ENCODE assay signal across 19 cellular contexts in the genomic region with DNA sequence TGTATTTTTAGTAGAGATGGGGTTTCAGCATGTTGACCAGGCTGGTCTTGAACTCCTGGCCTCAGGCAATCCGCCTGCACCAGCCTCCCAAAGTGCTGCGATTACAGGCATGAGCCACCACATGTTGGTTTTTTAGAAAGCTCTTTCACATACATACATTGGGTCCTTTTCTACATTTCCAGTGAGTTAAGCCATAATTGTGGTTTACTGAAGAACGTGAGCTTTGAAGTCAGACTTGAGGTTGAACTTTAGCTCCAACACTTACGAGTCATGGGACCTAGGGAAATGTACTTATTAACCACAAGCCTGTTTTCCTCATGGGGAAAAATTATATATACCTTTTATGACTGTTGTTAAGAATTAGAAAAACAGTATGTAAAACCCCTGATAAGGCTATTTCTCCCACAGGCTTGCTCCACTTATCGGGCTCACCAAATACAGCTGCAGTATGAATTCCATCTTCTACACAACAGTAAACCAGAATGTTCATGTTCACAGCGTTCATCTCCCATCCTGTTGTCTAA. TPM values are rescaled to one million over a fixed set of nuclear protein-coding genes. Genes with fewer than 3 reads are reported as not detected.
DNase-seq lines count a peak whose midpoint lies in the region; ATAC-seq and TF ChIP-seq lines count a peak whose summit lies in the region.
"Had no signal": no experiment of that assay in that cellular context is flagged by ENCODE, and none has a peak within 500 bp of the region (broad histone marks: within the 10 kb centered on the region; RNA-seq: fewer than 3 reads in every experiment).

No MANE protein-coding gene starts in this region.

- H3K27me3 ChIP-seq in DND-41 (ENCODE audit: insufficient read depth, low read length, poor library complexity) (no peaks in the 10 kb centered on the region), mucosa of rectum (ENCODE audit: control insufficient read depth in 2 of 2, insufficient read depth in 2 of 2, low read length in 2 of 2) (no peaks in the 10 kb centered on the region), brain microvascular endothelial cell (replicated peaks) (no peaks in the 10 kb centered on the region)
- H3K27me3 ChIP-seq: ascending aorta, neural progenitor cell, spleen, testis had no signal

- peaks cover 26% of the 10 kb centered on the region for H3K4me1 ChIP-seq in DND-41 (ENCODE audit: insufficient read depth, low read length)
- peaks cover 15 to 24% of the 10 kb centered on the region in 2 donors for H3K4me1 ChIP-seq in mucosa of rectum (ENCODE audit: control insufficient read depth in 2 of 2, insufficient read depth in 2 of 2, low read length in 2 of 2)
- H3K4me1 ChIP-seq: ascending aorta, neural progenitor cell had no signal

- H2AFZ ChIP-seq in DND-41 (ENCODE audit: low read depth, low read length), result no peak overlapping the region
- H2AFZ ChIP-seq: neural progenitor cell had no signal

- no peaks in the 10 kb centered on the region for H4K20me1 ChIP-seq in DND-41 (ENCODE audit: insufficient read depth, low read length)

- H3K4me2 ChIP-seq in DND-41 (ENCODE audit: insufficient read depth, low read length), result no peak overlapping the region
- H3K4me2 ChIP-seq: KMS-11, neural progenitor cell had no signal

- TF ChIP-seq CTCF in DND-41 (IDR thresholded peaks at IDR 0.05; ENCODE audit: borderline replicate concordance, extremely low read depth, low read length, poor library complexity, severe bottlenecking) (no peak), astrocyte of the spinal cord (IDR thresholded peaks at IDR 0.05; ENCODE audit: low read depth, low read length) (no peak), brain microvascular endothelial cell (IDR thresholded peaks at IDR 0.05; ENCODE audit: low read depth, low read length, missing control alignments) (no peak), lower leg skin (IDR thresholded peaks at IDR 0.05) (no peak)

- ATAC-seq in DND-41 (ENCODE audit: insufficient read depth, low read depth) (peak; percentile 87), GM19452 (IDR thresholded peaks at IDR 0.05; ENCODE audit: unreplicated experiment) (no peak)
- ATAC-seq: CD8-positive, alpha-beta T cell; left ventricle myocardium superior; SK-N-SH treated with all-trans-retinoic acid at 6 μM for 48 hours had no signal

- H3K9ac ChIP-seq in DND-41 (ENCODE audit: low read depth, low read length) (0 out of 2 replicates have a peak overlapping the region, but pooled peaks have one; percentile 8), mucosa of rectum (ENCODE audit: low read depth in 1 of 2, low read length in 2 of 2) (no peak overlapping the region)
- H3K9ac ChIP-seq: KMS-11, neural progenitor cell had no signal

- H3K4me3 ChIP-seq in DND-41 (ENCODE audit: low read depth in 1 of 2, low read length in 2 of 2) (no peak overlapping the region), astrocyte of the spinal cord (ENCODE audit: low read depth, low read length) (no peak overlapping the region), mucosa of rectum (ENCODE audit: low read length in 2 of 2) (peak overlapping the region in 1 of 2 donors; percentile 3), brain microvascular endothelial cell (ENCODE audit: low read depth, low read length) (no peak overlapping the region), lower leg skin (ENCODE audit: low read depth, poor library complexity, severe bottlenecking) (no peak overlapping the region)
- H3K4me3 ChIP-seq: ascending aorta, neural progenitor cell, spleen, testis had no signal

- no peak for TF ChIP-seq POLR2A in lower leg skin (IDR thresholded peaks at IDR 0.05)

- H3K9me3 ChIP-seq in DND-41 (ENCODE audit: insufficient read depth, low read length, severe bottlenecking) (no peaks in the 10 kb centered on the region), mucosa of rectum (ENCODE audit: control insufficient read depth in 2 of 2, low read length in 2 of 2) (no peaks in the 10 kb centered on the region)
- H3K9me3 ChIP-seq: ascending aorta, testis had no signal

- H3K27ac ChIP-seq in DND-41 (ENCODE audit: low read length) (peak overlapping the region; percentile 65), mucosa of rectum (ENCODE audit: low read depth in 2 of 2, low read length in 2 of 2) (peak overlapping the region; percentile 52 to 54), brain microvascular endothelial cell (no peak overlapping the region)
- H3K27ac ChIP-seq: ascending aorta, KMS-11, neural progenitor cell, spleen, testis had no signal

- intact Hi-C loops in lower leg skin (cut with DNase I; ENCODE audit: low total_unique reads), result no loop called here

- WGBS in lower leg skin, 2 donors, result 92 to 94% methylated on average over 6 of the region's 6 CpGs

- no peaks in the 10 kb centered on the region for H3K36me3 ChIP-seq in DND-41 (ENCODE audit: insufficient read depth, low read length)
- peaks cover 2 to 5% of the 10 kb centered on the region in 2 donors for H3K36me3 ChIP-seq in mucosa of rectum (ENCODE audit: control insufficient read depth in 2 of 2, insufficient read depth in 2 of 2, low read length in 2 of 2)
- H3K36me3 ChIP-seq in brain microvascular endothelial cell (replicated peaks), result no peaks in the 10 kb centered on the region
- H3K36me3 ChIP-seq: ascending aorta, neural progenitor cell had no signal

- peak; percentile 49 for DNase-seq in DND-41
- peak; percentile 10 to 16 for DNase-seq in Kasumi-1 (lab: John Stamatoyannopoulos, UW)
- peak; percentile 67 for DNase-seq in astrocyte of the spinal cord (ENCODE audit: low read depth, low spot score)
- DNase-seq in brain microvascular endothelial cell, result no peak
- no peak for DNase-seq in lower leg skin (ENCODE audit: low spot score in 2 of 2)
- DNase-seq in activated effector memory CD4-positive, alpha-beta T cell treated with Interleukin-2 at 50 U/mL for 16 hours, result no peak
- DNase-seq: activated CD4-positive, alpha-beta T cell treated with anti-CD3 and anti-CD28 coated beads for 1 hour; activated T-cell treated with anti-CD3 and anti-CD28 coated beads for 4 hours; CD8-positive, alpha-beta T cell; left ventricle myocardium superior; NCI-H2171; spleen; testis had no signal

- H3K79me2 ChIP-seq in DND-41 (ENCODE audit: insufficient read depth, low read length), result no peaks in the 10 kb centered on the region

- in situ Hi-C loops in astrocyte of the spinal cord (cut with HindIII; ENCODE audit: low sequenced_read_pairs) (no loop called here), brain microvascular endothelial cell (cut with HindIII; ENCODE audit: low pct_ligation_motif_present, low sequenced_read_pairs) (no loop called here)

RNA-seq across cellular contexts. Expression of gene GPR160, which starts 39.0 kb away (rescaled TPM):
- 1 to 10 TPM; 1.5 to 6.3 (median 3.3) TPM for total RNA-seq in lower leg skin

Comparison
In these comparisons a context has a peak if more than half of its experiments do, and no peak if none do; other contexts are left out.
1. DNase-seq: peak in DND-41 (single experiment), Kasumi-1 (2 of 2) and astrocyte of the spinal cord (single experiment); none in brain microvascular endothelial cell (single experiment), lower leg skin (0 of 2) and activated effector memory CD4-positive, alpha-beta T cell treated with Interleukin-2 at 50 U/mL for 16 hours (single experiment).